ENCODE assay signal across 14 cellular contexts in the genomic region with DNA sequence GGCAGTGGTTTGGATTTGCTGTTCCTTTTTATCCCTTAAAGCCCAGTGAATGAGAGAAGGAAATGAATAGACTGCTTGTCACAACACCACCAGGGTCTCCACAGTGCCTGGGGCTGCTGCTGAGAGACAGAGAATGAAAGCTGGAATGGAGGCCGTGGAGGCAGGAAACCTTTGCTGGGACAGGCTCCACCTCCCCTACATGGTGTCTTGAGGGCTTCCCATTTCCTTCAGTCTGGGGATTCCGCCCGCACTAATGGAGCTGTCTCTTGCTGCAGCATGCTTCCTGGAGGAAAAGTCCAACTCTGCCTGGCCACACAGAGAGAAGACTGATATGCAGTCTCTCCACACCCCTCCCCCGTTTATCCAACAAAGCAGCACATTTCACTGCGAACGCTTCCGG. TPM values are rescaled to one million over a fixed set of nuclear protein-coding genes. Genes with fewer than 3 reads are reported as not detected.
DNase-seq lines count a peak whose midpoint lies in the region; ATAC-seq, FAIRE-seq and TF ChIP-seq lines count a peak whose summit lies in the region.
"Had no signal": no experiment of that assay in that cellular context is flagged by ENCODE, and none has a peak within 500 bp of the region (broad histone marks: within the 10 kb centered on the region; RNA-seq: fewer than 3 reads in every experiment).

No MANE protein-coding gene starts in this region.

- H3K9me3 ChIP-seq in H1 (ENCODE audit: insufficient read depth in 2 of 2, low read depth in 1 of 2, low read length in 1 of 2) (no peaks in the 10 kb centered on the region), mesodermal cell (ENCODE audit: control insufficient read depth, low read length) (peaks cover 14% of the 10 kb centered on the region), HepG2 (ENCODE audit: low read length) (peaks cover 6% of the 10 kb centered on the region; the same call in 1 of the 2 replicates), upper lobe of left lung (peaks cover 0 to 16% (median 7%) of the 10 kb centered on the region in 4 donors)

- TF ChIP-seq RAD21 in H1 (IDR thresholded peaks at IDR 0.05 in 1 of 2, conservative IDR thresholded peaks at IDR 0.05 in 1 of 2; ENCODE audit: low read depth in 2 of 2, low read length in 2 of 2) (no peak), HepG2 (CRISPR knock-in tag; IDR thresholded peaks at IDR 0.05) (no peak)

- H3K27ac ChIP-seq in H1 (ENCODE audit: low read depth, low read length) (no peak overlapping the region), mesodermal cell (ENCODE audit: low read depth, low read length, severe bottlenecking) (peak overlapping the region; percentile 62), HepG2 (ENCODE audit: extremely low read length, insufficient read depth, low read length) (no peak overlapping the region), upper lobe of left lung (no peak overlapping the region)
- H3K27ac ChIP-seq: PC-9 had no signal

- H3K4me2 ChIP-seq in H1 (ENCODE audit: insufficient read depth in 1 of 2, low read depth in 2 of 2, low read length in 2 of 2) (no peak overlapping the region), HepG2 (ENCODE audit: low read depth, low read length) (no peak overlapping the region)
- H3K4me2 ChIP-seq: PC-9 had no signal

- H3K4me1 ChIP-seq in H1 (replicated peaks in 1 of 4; ENCODE audit: control insufficient read depth in 3 of 4, insufficient read depth in 4 of 4, low read length in 3 of 4) (peaks cover 2 to 7% (median 5%) of the 10 kb centered on the region in 4 experiments; a peak in 4 of 7 replicates), mesodermal cell (ENCODE audit: control insufficient read depth, insufficient read depth, low read length, poor library complexity, severe bottlenecking) (no peaks in the 10 kb centered on the region), HepG2 (ENCODE audit: insufficient read depth, low read length) (no peaks in the 10 kb centered on the region), upper lobe of left lung (peaks cover 4 to 13% (median 8%) of the 10 kb centered on the region in 4 donors)

- in situ Hi-C loops in HepG2 (cut with HindIII; ENCODE audit: extremely low pct_ligation_motif_present, low pct_unique_long_range_greater_than_20kb) = no loop called here

- CTCF ChIA-PET in WTC11 (lab: Charles Lee) (no interaction called here), H1 (lab: Charles Lee; ENCODE audit: partially characterized antibody) (interaction anchor here (0.6 to 1.9 kb wide), 4 partner anchors 9 to 267 kb away, joined by 3 to 6 read pairs (median 4); no protein-coding TSS in a partner anchor), HepG2 (lab: Yijun Ruan, JAX; ENCODE audit: low intra/inter-chr PET ratio, low total read pairs) (no interaction called here)

- no peaks in the 10 kb centered on the region for H3K27me3 Mint-ChIP-seq in WTC11 (ENCODE audit: low read depth)
- H3K27me3 Mint-ChIP-seq: IgD-negative memory B cell had no signal

- no peaks in the 10 kb centered on the region; the same call in 1 of the 2 replicates for H3K79me1 ChIP-seq in H1 (ENCODE audit: low read depth, low read length)

- no peaks in the 10 kb centered on the region for H3K27me3 ChIP-seq in H1 (replicated peaks in 1 of 4; ENCODE audit: control insufficient read depth in 3 of 4, extremely low read depth in 1 of 4, insufficient read depth in 3 of 4, low read length in 3 of 4)
- no peaks in the 10 kb centered on the region for H3K27me3 ChIP-seq in HepG2 (ENCODE audit: control insufficient read depth in 1 of 2, insufficient read depth in 2 of 2, low read length in 2 of 2)
- H3K27me3 ChIP-seq in upper lobe of left lung = no peaks in the 10 kb centered on the region

- TF ChIP-seq EP300 in H1 (IDR thresholded peaks at IDR 0.05; ENCODE audit: borderline replicate concordance in 1 of 2, low read depth in 2 of 2, low read length in 2 of 2) = no peak
- TF ChIP-seq EP300 in HepG2 (IDR thresholded peaks at IDR 0.05; ENCODE audit: low read depth in 2 of 2, low read length in 2 of 2) = no peak
- TF ChIP-seq EP300 in HepG2 (CRISPR knock-in tag; IDR thresholded peaks at IDR 0.05; ENCODE audit: borderline replicate concordance) = no peak
- no peak for TF ChIP-seq EP300 in upper lobe of left lung (IDR thresholded peaks at IDR 0.05)

- H2BK5ac ChIP-seq in H1 (ENCODE audit: low read depth, low read length) = 0 out of 2 replicates have a peak overlapping the region, but pooled peaks have one; percentile 58

- TF ChIP-seq CTCF in WTC11 (IDR thresholded peaks at IDR 0.05) (no peak), H1 (IDR thresholded peaks at IDR 0.05; ENCODE audit: control extremely low read depth in 1 of 3, insufficient read depth in 1 of 3, low read depth in 1 of 3, low read length in 3 of 3) (no peak), HepG2 (CRISPR knock-in tag; IDR thresholded peaks at IDR 0.05) (no peak), upper lobe of left lung (IDR thresholded peaks at IDR 0.05) (no peak)

- BruUV-seq in HepG2 (replicated peaks; lab: Mats Ljungman, UMichigan) = no TSS peak

- no peak for TF ChIP-seq POLR2A in H1 (IDR thresholded peaks at IDR 0.05; ENCODE audit: control extremely low read depth in 1 of 2, low read depth in 2 of 2, low read length in 2 of 2)
- no peak for TF ChIP-seq POLR2A in HepG2 (IDR thresholded peaks at IDR 0.05; ENCODE audit: insufficient read depth in 1 of 2, low read depth in 2 of 2, low read length in 2 of 2)
- no peak for TF ChIP-seq POLR2A in upper lobe of left lung (IDR thresholded peaks at IDR 0.05)

- intact Hi-C loops in HepG2 (cut with micrococcal nuclease; ENCODE audit: unreplicated experiment) = no loop called here

- H2AFZ ChIP-seq in H1 (ENCODE audit: low read length) = no peak overlapping the region
- H2AFZ ChIP-seq in HepG2 (ENCODE audit: low read length) = no peak overlapping the region
- H2AFZ ChIP-seq: PC-9 had no signal

- no peak overlapping the region for H4K91ac ChIP-seq in H1 (replicated peaks; ENCODE audit: insufficient read length, low read length)

- no peaks in the 10 kb centered on the region for H3K23me2 ChIP-seq in H1 (ENCODE audit: low read depth, low read length)

- 92% methylated on average over 7 of the region's 7 CpGs; no CpG with 5 or more reads in 1 of the 2 experiments for WGBS in H1 (ENCODE audit: extremely low coverage in 1 of 2, insufficient coverage in 1 of 2, insufficient read length in 1 of 2, insufficient replicate concordance in 2 of 2, low coverage in 1 of 2, low lambda C conversion rate in 2 of 2, missing lambda C conversion rate in 1 of 2), 2 experiments
- WGBS in mesodermal cell (ENCODE audit: insufficient coverage in 2 of 2), 2 experiments = 64 to 88% methylated on average over 2 to 3 of the region's 7 CpGs
- WGBS in HepG2 (ENCODE audit: low lambda C conversion rate) = 97% methylated on average over 7 of the region's 7 CpGs
- 80 to 94% methylated on average over 7 of the region's 7 CpGs for WGBS in upper lobe of left lung, 2 donors

- H3K9ac ChIP-seq in H1 (replicated peaks in 1 of 4; ENCODE audit: extremely low read depth in 1 of 4, low read depth in 3 of 4, low read length in 3 of 4) (no peak overlapping the region), HepG2 (ENCODE audit: insufficient read depth, low read depth, low read length) (no peak overlapping the region)

- H3K9me3 Mint-ChIP-seq in WTC11 = peaks cover 25% of the 10 kb centered on the region

- POLR2A ChIA-PET in WTC11 (lab: Charles Lee) = no interaction called here
- POLR2A ChIA-PET in H1 (lab: Charles Lee; ENCODE audit: partially characterized antibody) = no interaction called here
- POLR2A ChIA-PET in HepG2 (lab: Yijun Ruan, JAX) = no interaction called here

- H4K8ac ChIP-seq in H1 (ENCODE audit: extremely low read depth, insufficient read depth, low read length) = no peak overlapping the region

- no peak overlapping the region for H2BK15ac ChIP-seq in H1 (ENCODE audit: low read length)

- H3K23ac ChIP-seq in H1 (ENCODE audit: insufficient read length) = no peak overlapping the region

- H2BK12ac ChIP-seq in H1 (ENCODE audit: low read depth, low read length) = no peak overlapping the region

- FAIRE-seq in H1 (lab: Jason Lieb, UNC) (no peak), HepG2 (lab: Jason Lieb, UNC) (no peak)
- FAIRE-seq: GM19239 had no signal

- DNase-seq in WTC11 (ENCODE audit: low spot score) (no peak), H1 (ENCODE audit: low read depth in 1 of 2, low spot score in 2 of 2) (no peak), NOMO-1 (lab: John Stamatoyannopoulos, UW; ENCODE audit: unreplicated experiment in 2 of 2) (no peak), HepG2 (ENCODE audit: low spot score) (no peak), upper lobe of left lung (no peak)
- DNase-seq in stimulated activated CD4-positive, alpha-beta T cell treated with anti-CD3 and anti-CD28 coated beads, Interleukin-2, amount 100 ng/mL, for 48 hours = no peak
- DNase-seq: ACHN, MV-4-11, PC-9 had no signal

- H3K4me1 Mint-ChIP-seq in WTC11 = peaks cover 27% of the 10 kb centered on the region

- no peak overlapping the region for H2AK5ac ChIP-seq in H1 (ENCODE audit: low read depth, low read length)

- H3K79me2 ChIP-seq in H1 (ENCODE audit: control insufficient read depth in 1 of 2, insufficient read depth in 2 of 2, low read length in 2 of 2) (peaks cover 0 to 4% of the 10 kb centered on the region in 2 experiments; a peak in 1 of 4 replicates), HepG2 (ENCODE audit: insufficient read depth, low read length) (no peaks in the 10 kb centered on the region)

- no peak overlapping the region for H2BK120ac ChIP-seq in H1 (replicated peaks; ENCODE audit: low read depth, low read length)

- H3K4ac ChIP-seq in H1 (replicated peaks; ENCODE audit: insufficient read length, low read depth, low read length) = no peak overlapping the region

- H3K36me3 ChIP-seq in H1 (ENCODE audit: control insufficient read depth in 2 of 4, insufficient read depth in 4 of 4, low read length in 3 of 4) (peaks cover 0 to 11% (median 0%) of the 10 kb centered on the region in 4 experiments; a peak in 1 of 8 replicates), mesodermal cell (ENCODE audit: control insufficient read depth, insufficient read depth, low read length) (peaks cover 54% of the 10 kb centered on the region), HepG2 (replicated peaks in 1 of 2; ENCODE audit: control insufficient read depth in 1 of 2, insufficient read depth in 2 of 2, low read length in 2 of 2) (peaks cover 15 to 44% of the 10 kb centered on the region in 2 experiments), upper lobe of left lung (peaks cover 0 to 9% (median 0%) of the 10 kb centered on the region in 4 donors)

- no peak overlapping the region for H3K14ac ChIP-seq in H1 (ENCODE audit: insufficient read length)

- no peak overlapping the region for H3K4me3 Mint-ChIP-seq in WTC11
- H3K4me3 Mint-ChIP-seq: H9 had no signal

- peaks cover 32% of the 10 kb centered on the region for H3K36me3 Mint-ChIP-seq in WTC11

- ATAC-seq in WTC11 (no peak), HepG2 (no peak), upper lobe of left lung (ENCODE audit: low FRiP score in 2 of 2) (no peak)

- no peak overlapping the region for H4K5ac ChIP-seq in H1 (ENCODE audit: insufficient read length, low read depth, low read length)

- peak overlapping the region; percentile 51; the same call in 1 of the 2 replicates for H3K27ac Mint-ChIP-seq in WTC11
- H3K27ac Mint-ChIP-seq: IgD-negative memory B cell had no signal

- no peak overlapping the region for H3K56ac ChIP-seq in H1 (replicated peaks; ENCODE audit: insufficient read length, low read depth, low read length)

- H4K20me1 ChIP-seq in H1 (replicated peaks in 1 of 2; ENCODE audit: control insufficient read depth in 1 of 2, insufficient read depth in 2 of 2, low read length in 2 of 2) (peaks cover 0 to 5% of the 10 kb centered on the region in 2 experiments), HepG2 (ENCODE audit: insufficient read depth, low read length) (no peaks in the 10 kb centered on the region)

- H3K4me3 ChIP-seq in H1 (ENCODE audit: extremely low read depth in 1 of 4, insufficient read depth in 2 of 4, low read depth in 3 of 4, low read length in 4 of 4) (no peak overlapping the region), mesodermal cell (ENCODE audit: extremely low read depth, insufficient read depth, low read length, poor library complexity, severe bottlenecking) (no peak overlapping the region), HepG2 (replicated peaks in 1 of 3; ENCODE audit: insufficient read depth in 1 of 3, low read depth in 2 of 3, low read length in 3 of 3) (no peak overlapping the region), upper lobe of left lung (no peak overlapping the region)
- H3K4me3 ChIP-seq: PC-9 had no signal

- no peak overlapping the region for H3K18ac ChIP-seq in H1 (ENCODE audit: extremely low read depth, low read length)

- no peak overlapping the region for H2BK20ac ChIP-seq in H1 (ENCODE audit: low read length)

RNA-seq across cellular contexts. Expression of a gene that starts 54.5 kb away (rescaled TPM):
- 7.8 to 14.9 TPM (median 9.9 TPM) in 3 replicates for total RNA-seq in WTC11 (2021)
- 13.4 and 15.1 TPM in 2 replicates for total RNA-seq in H1 (2021; fragmentation: NEBNext Ultra II Directional; extraction: Animal tissue kit (Norgen Biotek cat#: 25700))
- polyA plus RNA-seq in H1 (2011; rRNA removed) = 15.4 and 16.4 TPM in 2 replicates
- polyA plus RNA-seq in H1 (2011; cell fraction: cytosol; rRNA removed) = 10.3 TPM
- 18.4 TPM for polyA plus RNA-seq in H1 (2011; cell fraction: nucleus; rRNA removed)
- polyA plus RNA-seq in H1 (2012, experiment 1 of 2) = 8.4 to 11.6 TPM (median 9.6 TPM) in 4 replicates
- 5.7 TPM for polyA plus RNA-seq in H1 (2012, experiment 2 of 2)
- polyA plus RNA-seq in H1 (2013, experiment 1 of 2) = 6.2 TPM
- polyA plus RNA-seq in H1 (2013, experiment 2 of 2) = 5.9 TPM
- polyA minus RNA-seq in H1 (2011; rRNA and poly(A)+ RNA removed) = 25.0 and 27.3 TPM in 2 replicates
- polyA minus RNA-seq in H1 (2011; cell fraction: cytosol; rRNA and poly(A)+ RNA removed) = 6.7 TPM
- polyA minus RNA-seq in H1 (2011; cell fraction: nucleus; rRNA and poly(A)+ RNA removed) = 13.3 TPM
- polyA plus RNA-seq in mesodermal cell (2013, experiment 1 of 2) = 17.9 TPM
- polyA plus RNA-seq in mesodermal cell (2013, experiment 2 of 2) = 12.1 TPM
- total RNA-seq in HepG2 (2016; rRNA removed; fragmentation: Illumina TruSeq; extraction: Trizol) = not detected in 2 replicates
- total RNA-seq in HepG2 (2016; cell fraction: cytosol; rRNA removed; fragmentation: Illumina TruSeq; extraction: Trizol; ENCODE audit: low read depth) = not detected in 2 replicates
- total RNA-seq in HepG2 (2016; cell fraction: insoluble cytoplasmic fraction; rRNA removed; fragmentation: Illumina TruSeq; extraction: Trizol) = not detected in 2 replicates
- not detected in 2 replicates for total RNA-seq in HepG2 (2016; cell fraction: membrane; rRNA removed; fragmentation: Illumina TruSeq; extraction: Trizol)
- not detected in 2 replicates for total RNA-seq in HepG2 (2016; cell fraction: nucleus; rRNA removed; fragmentation: Illumina TruSeq; extraction: Trizol)
- polyA plus RNA-seq in HepG2 (2011; rRNA removed) = not detected in 2 replicates
- polyA plus RNA-seq in HepG2 (2011; cell fraction: cytosol; rRNA removed) = not detected in 2 replicates
- not detected in 2 replicates for polyA plus RNA-seq in HepG2 (2011; cell fraction: nucleus; rRNA removed)
- polyA plus RNA-seq in HepG2 (2012) = 0.08 and 0.23 TPM in 2 replicates
- polyA plus RNA-seq in HepG2 (2016; cell fraction: cytosol; fragmentation: Illumina TruSeq; extraction: Trizol; ENCODE audit: low read depth) = not detected in 2 replicates
- polyA plus RNA-seq in HepG2 (2016; cell fraction: insoluble cytoplasmic fraction; fragmentation: Illumina TruSeq; extraction: Trizol; ENCODE audit: low read depth) = not detected in 2 replicates
- not detected in 2 replicates for polyA plus RNA-seq in HepG2 (2016; cell fraction: membrane; fragmentation: Illumina TruSeq; extraction: Trizol; ENCODE audit: low read depth)
- polyA plus RNA-seq in HepG2 (2016; cell fraction: nucleus; fragmentation: Illumina TruSeq; extraction: Trizol; ENCODE audit: insufficient read depth, low read depth) = not detected in 2 replicates
- polyA minus RNA-seq in HepG2 (2011; rRNA and poly(A)+ RNA removed; ENCODE audit: low replicate concordance) = not detected in 2 replicates
- not detected in 2 replicates for polyA minus RNA-seq in HepG2 (2011; cell fraction: cytosol; rRNA and poly(A)+ RNA removed)
- polyA minus RNA-seq in HepG2 (2011; cell fraction: nucleus; rRNA and poly(A)+ RNA removed) = not detected in 2 replicates
- 10 to 100 TPM in 3 of 6 donors, 1 to 10 TPM in 3; 3.9 to 23.3 (median 11.1) TPM for total RNA-seq in upper lobe of left lung
- total RNA-seq: SK-MEL-5 had no signal
- polyA plus RNA-seq: IgD-negative memory B cell had no signal
